11 cellular contexts compared by ENCODE assay signal in the genomic region with DNA sequence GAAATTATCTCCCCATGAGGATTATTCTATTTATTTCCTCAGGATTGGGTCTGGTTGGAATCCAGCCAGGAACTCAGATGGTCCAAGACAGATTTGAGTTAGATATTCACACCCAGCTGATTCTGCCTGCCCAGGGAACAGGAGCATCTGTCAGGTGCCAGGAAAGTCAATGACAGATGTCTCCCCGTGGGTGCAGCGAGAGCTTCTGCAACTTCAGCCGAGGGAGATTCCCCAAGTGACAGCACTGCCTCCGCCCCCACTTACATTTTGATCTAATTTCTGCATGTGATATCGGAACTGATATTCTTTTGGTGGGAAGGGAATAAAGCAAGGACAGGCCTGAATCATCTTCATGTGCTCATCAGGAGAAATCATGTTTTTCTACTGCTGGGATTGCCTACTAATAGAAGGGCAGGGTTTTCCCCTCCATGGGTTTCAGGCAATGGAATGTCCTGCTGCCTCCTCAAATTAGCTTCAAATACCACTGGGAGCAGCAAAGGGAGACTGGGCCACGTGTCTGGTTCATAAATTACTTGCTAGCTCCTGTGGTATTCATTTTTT. TPM values are rescaled to one million over a fixed set of nuclear protein-coding genes. Genes with fewer than 3 reads are reported as not detected.
A peak's percentile ranks its signal among the peaks of the same experiment; 100 is the strongest.
DNase-seq lines count a peak whose midpoint lies in the region; ATAC-seq and TF ChIP-seq lines count a peak whose summit lies in the region.
"Had no signal": no experiment of that assay in that cellular context is flagged by ENCODE, and none has a peak within 500 bp of the region (broad histone marks: within the 10 kb centered on the region; RNA-seq: fewer than 3 reads in every experiment).

No MANE protein-coding gene starts in this region.

- no peak for ATAC-seq in GM23338
- ATAC-seq in SK-N-SH treated with all-trans-retinoic acid at 6 μM for 48 hours, result peak; percentile 95
- no peak for ATAC-seq in HG03432 (IDR thresholded peaks at IDR 0.05; ENCODE audit: unreplicated experiment)
- ATAC-seq: GM12878 had no signal

- DNase-seq in GM23338 (ENCODE audit: low spot score) (no peak), foreskin melanocyte (peak; percentile 44), hippocampal formation (lab: John Stamatoyannopoulos, UW) (no peak), NCI-H510A treated with DMSO at 0.1 percent for 48 hours (lab: John Stamatoyannopoulos, UW) (no peak), prostate gland (ENCODE audit: low spot score) (no peak)
- DNase-seq: naive B cell had no signal

- H3K36me3 ChIP-seq in GM23338 (ENCODE audit: insufficient read depth), result no peaks in the 10 kb centered on the region
- no peaks in the 10 kb centered on the region for H3K36me3 ChIP-seq in prostate gland

- 71% methylated on average over 6 of the region's 6 CpGs for WGBS in prostate gland

- H3K27me3 ChIP-seq in GM23338 (ENCODE audit: insufficient read depth), result no peaks in the 10 kb centered on the region
- H3K27me3 ChIP-seq in prostate gland (replicated peaks; ENCODE audit: insufficient read depth), result no peaks in the 10 kb centered on the region

- no peaks in the 10 kb centered on the region for H3K79me2 ChIP-seq in GM23338 (replicated peaks; ENCODE audit: insufficient read depth)

- no peaks in the 10 kb centered on the region for H3K27me3 Mint-ChIP-seq in GM23338 (ENCODE audit: insufficient read depth, low read depth, poor library complexity)

- H3K4me2 ChIP-seq in GM23338, result no peak overlapping the region

- no peak overlapping the region for H3K27ac Mint-ChIP-seq in GM23338
- H3K27ac Mint-ChIP-seq: naive B cell; stimulated activated effector memory CD8-positive, alpha-beta T cell treated with anti-CD3 and anti-CD28 coated beads, Interleukin-12 subunit alpha, Interleukin-12 subunit beta, amount 100 ng/mL, for 72 hours had no signal

- no peak for TF ChIP-seq CTCF in GM23338 (conservative IDR thresholded peaks at IDR 0.05; ENCODE audit: low read depth in 2 of 2)
- no peak for TF ChIP-seq CTCF in prostate gland (IDR thresholded peaks at IDR 0.05)

- no peak overlapping the region for H3K27ac ChIP-seq in GM23338 (ENCODE audit: low read depth)
- H3K27ac ChIP-seq in skin epidermis, result peak overlapping the region; percentile 6 to 87 (median 72)
- no peak overlapping the region for H3K27ac ChIP-seq in prostate gland

- H3K9me3 Mint-ChIP-seq in GM23338, result peaks cover 1% of the 10 kb centered on the region; the same call in 1 of the 3 replicates
- H3K9me3 Mint-ChIP-seq: stimulated activated effector memory CD8-positive, alpha-beta T cell treated with anti-CD3 and anti-CD28 coated beads, Interleukin-12 subunit alpha, Interleukin-12 subunit beta, amount 100 ng/mL, for 72 hours had no signal

- intact Hi-C loops in prostate gland (cut with DNase I), result no loop called here

- no peaks in the 10 kb centered on the region for H3F3A ChIP-seq in GM23338 (replicated peaks; ENCODE audit: low read depth)

- no peak for TF ChIP-seq POLR2A in prostate gland (IDR thresholded peaks at IDR 0.05)

- no peaks in the 10 kb centered on the region for H3K4me1 ChIP-seq in GM23338 (ENCODE audit: insufficient read depth)
- H3K4me1 ChIP-seq in prostate gland (replicated peaks), result no peaks in the 10 kb centered on the region

- H3K4me1 Mint-ChIP-seq in GM23338, result no peaks in the 10 kb centered on the region
- H3K4me1 Mint-ChIP-seq: naive B cell; stimulated activated effector memory CD8-positive, alpha-beta T cell treated with anti-CD3 and anti-CD28 coated beads, Interleukin-12 subunit alpha, Interleukin-12 subunit beta, amount 100 ng/mL, for 72 hours had no signal

- no peaks in the 10 kb centered on the region for H3K9me2 ChIP-seq in GM23338 (ENCODE audit: insufficient read depth)

- H2AFZ ChIP-seq in GM23338, result peak overlapping the region; percentile 38; the same call in 1 of the 2 replicates

- no peaks in the 10 kb centered on the region for H3K36me3 Mint-ChIP-seq in GM23338 (ENCODE audit: low read depth)
- H3K36me3 Mint-ChIP-seq: naive B cell; stimulated activated effector memory CD8-positive, alpha-beta T cell treated with anti-CD3 and anti-CD28 coated beads, Interleukin-12 subunit alpha, Interleukin-12 subunit beta, amount 100 ng/mL, for 72 hours had no signal

- H4K20me1 ChIP-seq in GM23338 (replicated peaks; ENCODE audit: insufficient read depth), result no peaks in the 10 kb centered on the region

- no peak overlapping the region for H3K4me3 ChIP-seq in GM23338
- H3K4me3 ChIP-seq in skin epidermis, result no peak overlapping the region
- no peak overlapping the region for H3K4me3 ChIP-seq in prostate gland
- H3K4me3 ChIP-seq: GM12878 had no signal

- H3K4me3 Mint-ChIP-seq in GM23338, result no peak overlapping the region
- H3K4me3 Mint-ChIP-seq: stimulated activated effector memory CD8-positive, alpha-beta T cell treated with anti-CD3 and anti-CD28 coated beads, Interleukin-12 subunit alpha, Interleukin-12 subunit beta, amount 100 ng/mL, for 72 hours had no signal

- no peaks in the 10 kb centered on the region for H3K9me3 ChIP-seq in prostate gland

TF ChIP-seq in GM23338, 12 proteins besides CTCF, POLR2A, EP300 and RAD21 (continues in another document):
- TF ChIP-seq ZNF114 (CRISPR knock-in tag; IDR thresholded peaks at IDR 0.05) (no peak), JUNB (IDR thresholded peaks at IDR 0.05; ENCODE audit: unreplicated experiment) (no peak), POLR2AphosphoS5 (IDR thresholded peaks at IDR 0.05; ENCODE audit: low read depth) (no peak), CREB1 (CRISPR knock-in tag; IDR thresholded peaks at IDR 0.05; ENCODE audit: low read depth) (no peak), EZH2 (IDR thresholded peaks at IDR 0.05; ENCODE audit: low read depth, unreplicated experiment) (no peak), ZNF331 (CRISPR knock-in tag; IDR thresholded peaks at IDR 0.05; ENCODE audit: low read depth) (no peak), EZH2phosphoT487 (IDR thresholded peaks at IDR 0.05; ENCODE audit: unreplicated experiment) (no peak)
- TF ChIP-seq, protein P1, sequence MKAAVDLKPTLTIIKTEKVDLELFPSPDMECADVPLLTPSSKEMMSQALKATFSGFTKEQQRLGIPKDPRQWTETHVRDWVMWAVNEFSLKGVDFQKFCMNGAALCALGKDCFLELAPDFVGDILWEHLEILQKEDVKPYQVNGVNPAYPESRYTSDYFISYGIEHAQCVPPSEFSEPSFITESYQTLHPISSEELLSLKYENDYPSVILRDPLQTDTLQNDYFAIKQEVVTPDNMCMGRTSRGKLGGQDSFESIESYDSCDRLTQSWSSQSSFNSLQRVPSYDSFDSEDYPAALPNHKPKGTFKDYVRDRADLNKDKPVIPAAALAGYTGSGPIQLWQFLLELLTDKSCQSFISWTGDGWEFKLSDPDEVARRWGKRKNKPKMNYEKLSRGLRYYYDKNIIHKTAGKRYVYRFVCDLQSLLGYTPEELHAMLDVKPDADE (IDR thresholded peaks at IDR 0.05), result no peak

TF ChIP-seq in SK-N-SH treated with all-trans-retinoic acid at 6 μM for 48 hours, 23 proteins besides CTCF, POLR2A, EP300 and RAD21 (continues in another document):
- TF ChIP-seq ZNF565 (CRISPR knock-in tag; conservative IDR thresholded peaks at IDR 0.05; ENCODE audit: low read depth) (no peak), TOX (CRISPR knock-in tag; IDR thresholded peaks at IDR 0.05; ENCODE audit: borderline replicate concordance) (no peak), TSHZ2 (CRISPR knock-in tag; IDR thresholded peaks at IDR 0.05) (no peak), ZNF8 (CRISPR knock-in tag; IDR thresholded peaks at IDR 0.05) (no peak), CSDC2 (CRISPR knock-in tag; IDR thresholded peaks at IDR 0.05) (no peak), RARB (CRISPR knock-in tag; IDR thresholded peaks at IDR 0.05) (no peak), PPARA (CRISPR knock-in tag; IDR thresholded peaks at IDR 0.05; ENCODE audit: borderline replicate concordance) (no peak)
- TF ChIP-seq, protein P2, sequence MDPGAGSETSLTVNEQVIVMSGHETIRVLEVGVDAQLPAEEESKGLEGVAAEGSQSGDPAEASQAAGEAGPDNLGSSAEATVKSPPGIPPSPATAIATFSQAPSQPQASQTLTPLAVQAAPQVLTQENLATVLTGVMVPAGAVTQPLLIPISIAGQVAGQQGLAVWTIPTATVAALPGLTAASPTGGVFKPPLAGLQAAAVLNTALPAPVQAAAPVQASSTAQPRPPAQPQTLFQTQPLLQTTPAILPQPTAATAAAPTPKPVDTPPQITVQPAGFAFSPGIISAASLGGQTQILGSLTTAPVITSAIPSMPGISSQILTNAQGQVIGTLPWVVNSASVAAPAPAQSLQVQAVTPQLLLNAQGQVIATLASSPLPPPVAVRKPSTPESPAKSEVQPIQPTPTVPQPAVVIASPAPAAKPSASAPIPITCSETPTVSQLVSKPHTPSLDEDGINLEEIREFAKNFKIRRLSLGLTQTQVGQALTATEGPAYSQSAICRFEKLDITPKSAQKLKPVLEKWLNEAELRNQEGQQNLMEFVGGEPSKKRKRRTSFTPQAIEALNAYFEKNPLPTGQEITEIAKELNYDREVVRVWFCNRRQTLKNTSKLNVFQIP (CRISPR knock-in tag; IDR thresholded peaks at IDR 0.05; ENCODE audit: borderline replicate concordance, low read depth), result no peak

RNA-seq across cellular contexts. Expression of gene DHX8, which starts 15.7 kb away (rescaled TPM):
- total RNA-seq in GM23338 (2014; rRNA removed; shearing (Covaris generic)), result 27.3 and 35.3 TPM in 2 replicates
- polyA plus RNA-seq in GM23338 (2016; fragmentation: Nextera tagmentation; extraction: Ambion mirVana), result 81.1 and 89.2 TPM in 2 replicates
- 10 to 100 TPM; 35.7 to 52.9 TPM for total RNA-seq in prostate gland

Comparison
In these comparisons a context has a peak if more than half of its experiments do, and no peak if none do; other contexts are left out.
1. H3K27ac ChIP-seq: peak in skin epidermis (21 of 21); none in GM23338 (single experiment) and prostate gland (0 of 2).